1 cellular context compared by ENCODE assay signal in genomic region chr3:38133557-38134405, GRCh38.
A peak's percentile ranks its signal among the peaks of the same experiment; 100 is the strongest.
TF ChIP-seq lines count a peak whose summit lies in the region.

No MANE protein-coding gene starts in this region.

TF ChIP-seq in HepG2, 621 proteins besides CTCF, POLR2A, EP300 and RAD21 (continued from another document and continues in another):
- peak; percentile 64 for TF ChIP-seq SKIL (CRISPR knock-in tag; IDR thresholded peaks at IDR 0.05; ENCODE audit: borderline replicate concordance)
- 0 out of 2 replicates have a peak, but pooled peaks have one; percentile 58 for TF ChIP-seq ZSCAN31 (CRISPR knock-in tag; IDR thresholded peaks at IDR 0.05; ENCODE audit: low read depth)
- TF ChIP-seq TBX2 (CRISPR knock-in tag; IDR thresholded peaks at IDR 0.05; ENCODE audit: borderline replicate concordance): peak; percentile 89; the same call in 1 of the 2 replicates
- peak; percentile 90 for TF ChIP-seq ZNF609 (CRISPR knock-in tag; IDR thresholded peaks at IDR 0.05; ENCODE audit: borderline replicate concordance)
- 0 out of 2 replicates have a peak, but pooled peaks have one; percentile 64 for TF ChIP-seq ZNF792 (CRISPR knock-in tag; IDR thresholded peaks at IDR 0.05)
- TF ChIP-seq HMGXB4 (CRISPR knock-in tag; IDR thresholded peaks at IDR 0.05; ENCODE audit: borderline replicate concordance in 1 of 2, low read depth in 1 of 2): peak; percentile 42 to 75; a peak in 2 of 4 replicates
- no peak for TF ChIP-seq ZBTB1 (CRISPR knock-in tag; IDR thresholded peaks at IDR 0.05; ENCODE audit: borderline replicate concordance)
- no peak for TF ChIP-seq ZFYVE20 (CRISPR knock-in tag; IDR thresholded peaks at IDR 0.05; ENCODE audit: borderline replicate concordance, low read depth)
- TF ChIP-seq ZHX2 (IDR thresholded peaks at IDR 0.05; ENCODE audit: low read depth): no peak
- no peak; the same call in 1 of the 2 replicates for TF ChIP-seq ZHX2 (CRISPR knock-in tag; IDR thresholded peaks at IDR 0.05; ENCODE audit: borderline replicate concordance)
- TF ChIP-seq ZNF644 (CRISPR knock-in tag; IDR thresholded peaks at IDR 0.05; ENCODE audit: low read depth): peak; percentile 91; the same call in 1 of the 2 replicates
- TF ChIP-seq ZFP82 (CRISPR knock-in tag; IDR thresholded peaks at IDR 0.05; ENCODE audit: borderline replicate concordance): no peak
- TF ChIP-seq MAFG (CRISPR knock-in tag; IDR thresholded peaks at IDR 0.05): no peak
- TF ChIP-seq ZBTB3 (CRISPR knock-in tag; IDR thresholded peaks at IDR 0.05; ENCODE audit: borderline replicate concordance, low read depth): peak; percentile 66; the same call in 1 of the 2 replicates
- TF ChIP-seq HDAC2 (CRISPR knock-in tag; IDR thresholded peaks at IDR 0.05): peak; percentile 90
- TF ChIP-seq PBX3 (CRISPR knock-in tag; IDR thresholded peaks at IDR 0.05; ENCODE audit: borderline replicate concordance): no peak
- no peak for TF ChIP-seq REL (CRISPR knock-in tag; conservative IDR thresholded peaks at IDR 0.05)
- no peak for TF ChIP-seq ZKSCAN5 (CRISPR knock-in tag; IDR thresholded peaks at IDR 0.05)
- TF ChIP-seq MAF1 (CRISPR knock-in tag; IDR thresholded peaks at IDR 0.05; ENCODE audit: borderline replicate concordance): no peak
- no peak for TF ChIP-seq ZFP36 (IDR thresholded peaks at IDR 0.05; ENCODE audit: borderline replicate concordance, low read depth, low read length, partially characterized antibody)
- TF ChIP-seq ARID5B (CRISPR knock-in tag; IDR thresholded peaks at IDR 0.05): peak; percentile 94
- TF ChIP-seq ZNF710 (CRISPR knock-in tag; IDR thresholded peaks at IDR 0.05; ENCODE audit: borderline replicate concordance): peak; percentile 68; the same call in 1 of the 2 replicates
- no peak for TF ChIP-seq HDAC6 (IDR thresholded peaks at IDR 0.05; ENCODE audit: low read depth, low read length)
- TF ChIP-seq TBP (CRISPR knock-in tag; IDR thresholded peaks at IDR 0.05): no peak
- TF ChIP-seq DNMT1 (CRISPR knock-in tag; IDR thresholded peaks at IDR 0.05): no peak
- peak; percentile 34; the same call in 1 of the 2 replicates for TF ChIP-seq SIX4 (CRISPR knock-in tag; IDR thresholded peaks at IDR 0.05)
- TF ChIP-seq DPF2 (CRISPR knock-in tag; IDR thresholded peaks at IDR 0.05; ENCODE audit: borderline replicate concordance, low read depth): peak; percentile 93
- TF ChIP-seq ZNF878 (CRISPR knock-in tag; IDR thresholded peaks at IDR 0.05): no peak
- no peak for TF ChIP-seq SUZ12 (IDR thresholded peaks at IDR 0.05; ENCODE audit: low read depth, low read length)
- peak; percentile 70; the same call in 1 of the 2 replicates for TF ChIP-seq ZNF354B (CRISPR knock-in tag; IDR thresholded peaks at IDR 0.05)
- no peak for TF ChIP-seq AGO1 (IDR thresholded peaks at IDR 0.05; ENCODE audit: low read depth, low read length, poor library complexity, severe bottlenecking)
